Comparison of ENCODE assay signal across 8 cellular contexts in genomic region chr6:137313928-137314855, GRCh38.
DNase-seq lines count a peak whose midpoint lies in the region; ATAC-seq and TF ChIP-seq lines count a peak whose summit lies in the region.

No MANE protein-coding gene starts in this region.

- H3K4me1 ChIP-seq in left ventricle myocardium inferior, result peaks cover 13% of the 10 kb centered on the region

- intact Hi-C loops in left ventricle myocardium inferior (cut with micrococcal nuclease), result loop anchor here (2.0 kb wide), 2 partner anchors 43 to 219 kb away; no protein-coding TSS in a partner anchor

- DNase-seq in A172 (ENCODE audit: low spot score), result peak; percentile 61
- peak; percentile 52 for DNase-seq in GM13977 (ENCODE audit: low spot score)
- DNase-seq in NCI-H1105 treated with DMSO at 0.1 percent for 48 hours (lab: John Stamatoyannopoulos, UW), result peak; percentile 76
- peak; percentile 37 to 66 (median 58) for DNase-seq in T-helper 1 cell
- peak; percentile 79 for DNase-seq in amniotic epithelial cell (ENCODE audit: low read depth)
- DNase-seq in left ventricle myocardium inferior, result peak; percentile 75
- DNase-seq in retinal pigment epithelial cell (ENCODE audit: low read depth), result no peak

- TF ChIP-seq CTCF in GM13977 (IDR thresholded peaks at IDR 0.05; ENCODE audit: extremely low read depth, insufficient read depth, missing control alignments), result peak; percentile 86
- TF ChIP-seq CTCF in left ventricle myocardium inferior (IDR thresholded peaks at IDR 0.05; ENCODE audit: borderline replicate concordance), result peak; percentile 84
- TF ChIP-seq CTCF in retinal pigment epithelial cell (conservative IDR thresholded peaks at IDR 0.05; ENCODE audit: low read depth, low read length), result peak; percentile 85

- H3K36me3 ChIP-seq in left ventricle myocardium inferior, result no peaks in the 10 kb centered on the region

- H3K27me3 ChIP-seq in left ventricle myocardium inferior (ENCODE audit: low read depth), result no peaks in the 10 kb centered on the region

- H3K4me3 ChIP-seq in left ventricle myocardium inferior (peak overlapping the region; percentile 49), retinal pigment epithelial cell (ENCODE audit: low read length) (no peak overlapping the region)

- in situ Hi-C loops in GM13977 (cut with MboI; ENCODE audit: low pct_unique_long_range_greater_than_20kb, low sequenced_read_pairs, unreplicated experiment), result loop anchor here (10.0 to 25.0 kb wide), 2 partner anchors 219 to 323 kb away; no protein-coding TSS in a partner anchor

- H3K9me3 ChIP-seq in left ventricle myocardium inferior (replicated peaks), result no peaks in the 10 kb centered on the region

- H3K27ac ChIP-seq in left ventricle myocardium inferior (replicated peaks), result peak overlapping the region; percentile 33

- ATAC-seq in GM19452 (IDR thresholded peaks at IDR 0.05; ENCODE audit: unreplicated experiment), result no peak
